ENCODE assay signal across 4 cellular contexts in genomic region chr6:63164047-63164803, GRCh38. TPM values are rescaled to one million over a fixed set of nuclear protein-coding genes. Genes with fewer than 3 reads are reported as not detected.
"Had no signal": no experiment of that assay in that cellular context is flagged by ENCODE, and none has a peak within 500 bp of the region (broad histone marks: within the 10 kb centered on the region; RNA-seq: fewer than 3 reads in every experiment).

No MANE protein-coding gene starts in this region.

RNA-seq across cellular contexts. Expression of gene FKBP1C, which starts 47.0 kb away (rescaled TPM):
- total RNA-seq: activated naive CD4-positive, alpha-beta T cell treated with anti-CD3 and anti-CD28 coated beads, Interleukin-2, amount 50 U/mL, for 72 hours; ascending aorta; body of pancreas; bronchial epithelial cell had no signal
